ENCODE assay signal across 18 cellular contexts in the genomic region with DNA sequence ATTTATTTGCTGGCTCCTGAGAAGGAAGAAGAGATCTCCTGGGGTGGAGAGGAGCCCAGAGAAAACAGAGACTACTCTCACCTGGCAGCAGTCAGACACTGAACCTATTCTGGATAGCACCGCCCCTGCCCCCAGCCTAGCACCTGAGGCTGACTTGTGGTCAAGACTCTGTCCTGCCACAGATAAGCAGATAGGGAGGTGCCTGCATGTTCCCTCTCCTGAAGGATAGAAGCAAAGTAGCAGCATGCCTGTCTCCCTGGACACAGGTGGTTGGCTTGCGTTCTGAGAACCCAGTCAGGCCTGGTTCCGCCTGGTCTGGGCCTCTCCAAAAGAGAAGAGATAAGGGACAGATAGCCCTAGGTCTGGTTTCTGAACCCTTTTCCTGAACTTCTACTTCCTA. TPM values are rescaled to one million over a fixed set of nuclear protein-coding genes. Genes with fewer than 3 reads are reported as not detected.
DNase-seq lines count a peak whose midpoint lies in the region; ATAC-seq and TF ChIP-seq lines count a peak whose summit lies in the region.
"Had no signal": no experiment of that assay in that cellular context is flagged by ENCODE, and none has a peak within 500 bp of the region (broad histone marks: within the 10 kb centered on the region; RNA-seq: fewer than 3 reads in every experiment).

No MANE protein-coding gene starts in this region.

- H3K4me1 ChIP-seq in Caco-2 (peaks cover 27% of the 10 kb centered on the region), hepatocyte (ENCODE audit: insufficient read depth) (peaks cover 41% of the 10 kb centered on the region), sigmoid colon (peaks cover 0 to 39% (median 39%) of the 10 kb centered on the region in 4 donors)

- CTCF ChIA-PET in Caco-2 (lab: Charles Lee): interaction anchor here (0.6 to 0.8 kb wide), 2 partner anchors 96 to 192 kb away, joined by 3 to 4 read pairs; a partner anchor contains a TSS
- CTCF ChIA-PET in activated CD8-positive, alpha-beta T cell treated with anti-CD3 and anti-CD28 coated beads, Interleukin-2, amount 10 ng/mL, durations not matched to agents 7 days and 5 days (lab: Charles Lee): interaction anchor here (2.3 to 10.4 kb wide), 5 partner anchors 7 to 96 kb away, joined by 9 to 112 read pairs (median 18); a partner anchor contains a TSS

- H3K27ac ChIP-seq in hepatocyte (peak overlapping the region; percentile 65), sigmoid colon (no peak overlapping the region)
- H3K27ac ChIP-seq: SK-N-MC, tibial artery had no signal

- no peaks in the 10 kb centered on the region for H3K36me3 ChIP-seq in Caco-2 (ENCODE audit: control insufficient read depth, insufficient read depth, low read length)
- H3K36me3 ChIP-seq in hepatocyte (replicated peaks; ENCODE audit: insufficient read depth, low read depth): no peaks in the 10 kb centered on the region
- no peaks in the 10 kb centered on the region for H3K36me3 ChIP-seq in sigmoid colon
- H3K36me3 ChIP-seq: tibial artery had no signal

- H3K9me3 Mint-ChIP-seq in Caco-2 (ENCODE audit: unreplicated experiment): no peaks in the 10 kb centered on the region
- H3K9me3 Mint-ChIP-seq in activated CD8-positive, alpha-beta T cell treated with anti-CD3 and anti-CD28 coated beads, Interleukin-2, amount 10 ng/mL, durations not matched to agents 7 days and 5 days (ENCODE audit: insufficient read depth): no peaks in the 10 kb centered on the region
- H3K9me3 Mint-ChIP-seq: activated naive CD8-positive, alpha-beta T cell treated with anti-CD3 and anti-CD28 coated beads for 36 hours had no signal

- BruUV-seq in Caco-2 (replicated peaks; lab: Mats Ljungman, UMichigan): no TSS peak

- intact Hi-C loops in Caco-2 (cut with micrococcal nuclease; ENCODE audit: unreplicated experiment) (no loop called here), sigmoid colon (cut with DNase I) (no loop called here)

- ATAC-seq in activated CD8-positive, alpha-beta T cell treated with anti-CD3 and anti-CD28 coated beads, Interleukin-2, amount 10 ng/mL, durations not matched to agents 7 days and 5 days: no peak

- 55% methylated on average over 3 of the region's 3 CpGs for WGBS in hepatocyte (ENCODE audit: low lambda C conversion rate, missing lambda C conversion rate)
- 74 to 92% methylated on average over 3 of the region's 3 CpGs for WGBS in sigmoid colon, 2 donors

- no peak overlapping the region for H3K4me2 ChIP-seq in hepatocyte

- peaks cover 30% of the 10 kb centered on the region for H3K4me1 Mint-ChIP-seq in Caco-2 (ENCODE audit: low read depth, unreplicated experiment)
- peaks cover 75% of the 10 kb centered on the region for H3K4me1 Mint-ChIP-seq in activated CD8-positive, alpha-beta T cell treated with anti-CD3 and anti-CD28 coated beads, Interleukin-2, amount 10 ng/mL, durations not matched to agents 7 days and 5 days (ENCODE audit: low read depth)

- TF ChIP-seq EP300 in sigmoid colon (IDR thresholded peaks at IDR 0.05): no peak

- no peak for TF ChIP-seq CTCF in Caco-2 (IDR thresholded peaks at IDR 0.05; ENCODE audit: insufficient read depth in 1 of 2, low read depth in 1 of 2, low read length in 1 of 2, severe bottlenecking in 1 of 2, unreplicated experiment in 1 of 2)
- TF ChIP-seq CTCF in hepatocyte (IDR thresholded peaks at IDR 0.05; ENCODE audit: poor library complexity): no peak
- no peak for TF ChIP-seq CTCF in sigmoid colon (IDR thresholded peaks at IDR 0.05)

- DNase-seq in Caco-2: no peak
- DNase-seq in NCI-H526 (lab: John Stamatoyannopoulos, UW): peak; percentile 82 to 92
- peak; percentile 36 for DNase-seq in hepatocyte (ENCODE audit: low spot score)
- peak; percentile 38 for DNase-seq in sigmoid colon
- no peak for DNase-seq in 8988T
- no peak for DNase-seq in HuH-7.5 (ENCODE audit: low spot score)
- no peak for DNase-seq in activated CD8-positive, alpha-beta T cell treated with anti-CD3 and anti-CD28 coated beads, Interleukin-2, amount 10 ng/mL, durations not matched to agents 7 days and 5 days
- DNase-seq: activated CD4-positive, alpha-beta T cell treated with anti-CD3 and anti-CD28 coated beads for 48 hours; activated naive CD8-positive, alpha-beta T cell treated with anti-CD3 and anti-CD28 coated beads for 36 hours; activated T-cell treated with anti-CD3 and anti-CD28 coated beads for 4 hours; EL; NCI-H146; NCI-H446 treated with DMSO at 0.1 percent for 48 hours; tibial artery had no signal

- peak overlapping the region; percentile 14 for H3K4me3 Mint-ChIP-seq in Caco-2 (ENCODE audit: unreplicated experiment)
- no peak overlapping the region for H3K4me3 Mint-ChIP-seq in activated CD8-positive, alpha-beta T cell treated with anti-CD3 and anti-CD28 coated beads, Interleukin-2, amount 10 ng/mL, durations not matched to agents 7 days and 5 days
- H3K4me3 Mint-ChIP-seq: activated naive CD8-positive, alpha-beta T cell treated with anti-CD3 and anti-CD28 coated beads for 36 hours had no signal

- H3K79me2 ChIP-seq in hepatocyte: no peaks in the 10 kb centered on the region

- H3K27me3 ChIP-seq in Caco-2 (replicated peaks; ENCODE audit: control insufficient read depth, insufficient read depth, low read length): peaks cover 5% of the 10 kb centered on the region; the same call in 1 of the 2 replicates
- peaks cover 31% of the 10 kb centered on the region for H3K27me3 ChIP-seq in hepatocyte
- H3K27me3 ChIP-seq in sigmoid colon: peaks cover 32 to 37% (median 35%) of the 10 kb centered on the region in 3 donors

- H3K4me3 ChIP-seq in Caco-2 (ENCODE audit: low read depth, low read length) (no peak overlapping the region), hepatocyte (no peak overlapping the region), sigmoid colon (no peak overlapping the region)
- H3K4me3 ChIP-seq: SK-N-MC, skin epidermis, tibial artery had no signal

- H3K9me2 ChIP-seq in hepatocyte (replicated peaks; ENCODE audit: insufficient read depth): no peaks in the 10 kb centered on the region

- POLR2A ChIA-PET in Caco-2 (lab: Charles Lee): no interaction called here
- POLR2A ChIA-PET in activated CD8-positive, alpha-beta T cell treated with anti-CD3 and anti-CD28 coated beads, Interleukin-2, amount 10 ng/mL, durations not matched to agents 7 days and 5 days (lab: Charles Lee): no interaction called here

- H3K9me3 ChIP-seq in Caco-2: no peaks in the 10 kb centered on the region
- H3K9me3 ChIP-seq in hepatocyte (ENCODE audit: low read depth): no peaks in the 10 kb centered on the region
- no peaks in the 10 kb centered on the region for H3K9me3 ChIP-seq in sigmoid colon
- H3K9me3 ChIP-seq: tibial artery had no signal

- H2AFZ ChIP-seq in hepatocyte: no peak overlapping the region

- H4K20me1 ChIP-seq in hepatocyte (ENCODE audit: insufficient read depth, poor library complexity, severe bottlenecking): no peaks in the 10 kb centered on the region

- peaks cover 6% of the 10 kb centered on the region for H3K36me3 Mint-ChIP-seq in Caco-2 (ENCODE audit: insufficient read depth, unreplicated experiment)
- H3K36me3 Mint-ChIP-seq in activated CD8-positive, alpha-beta T cell treated with anti-CD3 and anti-CD28 coated beads, Interleukin-2, amount 10 ng/mL, durations not matched to agents 7 days and 5 days (ENCODE audit: low read depth): peaks cover 3% of the 10 kb centered on the region
- H3K36me3 Mint-ChIP-seq: activated naive CD8-positive, alpha-beta T cell treated with anti-CD3 and anti-CD28 coated beads for 36 hours had no signal

- no peak for TF ChIP-seq POLR2A in sigmoid colon (IDR thresholded peaks at IDR 0.05)

- peaks cover 11% of the 10 kb centered on the region for H3K27me3 Mint-ChIP-seq in Caco-2 (ENCODE audit: insufficient read depth, unreplicated experiment)
- H3K27me3 Mint-ChIP-seq in activated CD8-positive, alpha-beta T cell treated with anti-CD3 and anti-CD28 coated beads, Interleukin-2, amount 10 ng/mL, durations not matched to agents 7 days and 5 days (ENCODE audit: low read depth): peaks cover 28% of the 10 kb centered on the region

- no peak overlapping the region for H3K27ac Mint-ChIP-seq in Caco-2 (ENCODE audit: unreplicated experiment)
- no peak overlapping the region for H3K27ac Mint-ChIP-seq in activated CD8-positive, alpha-beta T cell treated with anti-CD3 and anti-CD28 coated beads, Interleukin-2, amount 10 ng/mL, durations not matched to agents 7 days and 5 days
- H3K27ac Mint-ChIP-seq: activated naive CD8-positive, alpha-beta T cell treated with anti-CD3 and anti-CD28 coated beads for 36 hours had no signal

RNA-seq across cellular contexts. Expression of a gene that starts 1.3 kb away (rescaled TPM):
- total RNA-seq in Caco-2 (2022) (3.4 and 3.5 TPM in 2 replicates), hepatocyte (4.0 and 5.5 TPM in 2 replicates), sigmoid colon (1 to 10 TPM in 3 of 4 donors, under 1 TPM in 1; 0.27 to 3.0 (median 1.9) TPM)
- polyA plus RNA-seq in hepatocyte (10.3 and 13.1 TPM in 2 replicates), sigmoid colon (1 to 10 TPM; 8.4 to 9.0 (median 8.5) TPM)
- total RNA-seq in activated CD8-positive, alpha-beta T cell treated with anti-CD3 and anti-CD28 coated beads, Interleukin-2, amount 10 ng/mL, durations not matched to agents 7 days and 5 days: 1 to 10 TPM; 3.8 to 5.5 TPM

RNA-seq across cellular contexts. Expression of a gene that starts 13.8 kb away (rescaled TPM):
- total RNA-seq in Caco-2 (2022) (13.8 and 16.0 TPM in 2 replicates), hepatocyte (20.5 and 21.3 TPM in 2 replicates), sigmoid colon (1 to 10 TPM; 1.6 to 5.0 (median 3.1) TPM)
- polyA plus RNA-seq in hepatocyte (16.3 and 18.1 TPM in 2 replicates), sigmoid colon (10 to 100 TPM; 10.2 to 22.2 (median 12.0) TPM)
- total RNA-seq in activated CD8-positive, alpha-beta T cell treated with anti-CD3 and anti-CD28 coated beads, Interleukin-2, amount 10 ng/mL, durations not matched to agents 7 days and 5 days: 1 to 10 TPM; 7.8 to 9.7 TPM

RNA-seq across cellular contexts. Expression of a gene that starts 26.2 kb away (rescaled TPM):
- total RNA-seq in Caco-2 (2022) (44.0 and 48.2 TPM in 2 replicates), hepatocyte (44.8 and 55.7 TPM in 2 replicates), sigmoid colon (10 to 100 TPM; 42.6 to 66.7 (median 53.1) TPM)
- polyA plus RNA-seq in hepatocyte (108 and 117 TPM in 2 replicates), sigmoid colon (100 to 1,000 TPM in 1 of 3 donors, 10 to 100 TPM in 2; 37.8 to 186 (median 55.9) TPM)
- 10 to 100 TPM; 29.7 to 29.8 TPM for total RNA-seq in activated CD8-positive, alpha-beta T cell treated with anti-CD3 and anti-CD28 coated beads, Interleukin-2, amount 10 ng/mL, durations not matched to agents 7 days and 5 days

RNA-seq across cellular contexts. Expression of a gene that starts 43.7 kb away (rescaled TPM):
- 0.32 TPM in 1 of 2 replicates, not detected in the other for total RNA-seq in Caco-2 (2022)
- total RNA-seq in hepatocyte: 0.60 TPM in 1 of 2 replicates, not detected in the other
- 0.12 TPM in 1 of 2 replicates, not detected in the other for polyA plus RNA-seq in hepatocyte
- total RNA-seq in sigmoid colon: under 1 TPM in 1 of 4 donors, not detected in 3; 0.16 TPM
- polyA plus RNA-seq in sigmoid colon: under 1 TPM in 1 of 3 donors, not detected in 2; 0.09 TPM
- total RNA-seq in activated CD8-positive, alpha-beta T cell treated with anti-CD3 and anti-CD28 coated beads, Interleukin-2, amount 10 ng/mL, durations not matched to agents 7 days and 5 days: not detected
- total RNA-seq: activated naive CD8-positive, alpha-beta T cell treated with anti-CD3 and anti-CD28 coated beads for 36 hours; fibroblast of lung had no signal
- polyA plus RNA-seq: CD14-positive monocyte, fibroblast of lung had no signal

RNA-seq across cellular contexts. Expression of a gene that starts 43.8 kb away (rescaled TPM):
- total RNA-seq in Caco-2 (2022): 0.26 and 0.61 TPM in 2 replicates
- total RNA-seq in hepatocyte: 0.04 and 1.6 TPM in 2 replicates
- 0.40 and 0.47 TPM in 2 replicates for polyA plus RNA-seq in hepatocyte
- total RNA-seq in sigmoid colon: under 1 TPM in 3 of 4 donors, not detected in 1; 0.27 to 0.49 (median 0.36) TPM
- polyA plus RNA-seq in sigmoid colon: 1 to 10 TPM in 1 of 3 donors, not detected in 2; 2.0 TPM
- under 1 TPM; 0.24 to 0.37 TPM for total RNA-seq in activated CD8-positive, alpha-beta T cell treated with anti-CD3 and anti-CD28 coated beads, Interleukin-2, amount 10 ng/mL, durations not matched to agents 7 days and 5 days
- polyA plus RNA-seq: CD14-positive monocyte had no signal

Comparison
In these comparisons a context has a peak if more than half of its experiments do, and no peak if none do; other contexts are left out.
1. DNase-seq: peak in NCI-H526 (2 of 2), hepatocyte (single experiment) and sigmoid colon (single experiment); none in Caco-2 (0 of 2), 8988T (single experiment), HuH-7.5 (single experiment) and activated CD8-positive, alpha-beta T cell treated with anti-CD3 and anti-CD28 coated beads, Interleukin-2, amount 10 ng/mL, durations not matched to agents 7 days and 5 days (single experiment).